ENCODE assay signal across 14 cellular contexts in genomic region chr12:109967383-109968031, GRCh38. TPM values are rescaled to one million over a fixed set of nuclear protein-coding genes. Genes with fewer than 3 reads are reported as not detected.
DNase-seq lines count a peak whose midpoint lies in the region; ATAC-seq, FAIRE-seq and TF ChIP-seq lines count a peak whose summit lies in the region.
"Had no signal": no experiment of that assay in that cellular context is flagged by ENCODE, and none has a peak within 500 bp of the region (broad histone marks: within the 10 kb centered on the region; RNA-seq: fewer than 3 reads in every experiment).

No MANE protein-coding gene starts in this region.

- peaks cover 14% of the 10 kb centered on the region for H3K4me1 Mint-ChIP-seq in activated CD8-positive, alpha-beta T cell treated with anti-CD3 and anti-CD28 coated beads for 36 hours (ENCODE audit: low read depth)

- TF ChIP-seq RAD21 in liver (IDR thresholded peaks at IDR 0.05) = peak; percentile 13 to 26

- peaks cover 0 to 9% (median 4%) of the 10 kb centered on the region in 4 donors for H3K4me1 ChIP-seq in liver (ENCODE audit: control insufficient read depth in 4 of 4, insufficient read depth in 4 of 4, low read length in 3 of 4)
- H3K4me1 ChIP-seq: body of pancreas had no signal

- POLR2A ChIA-PET in activated CD8-positive, alpha-beta T cell treated with anti-CD3 and anti-CD28 coated beads for 36 hours (lab: Charles Lee) = interaction anchor here (0.7 to 0.9 kb wide), 2 partner anchors 10 to 31 kb away, joined by 3 read pairs; partner anchors contain the start of gene ANKRD13A

- peak; percentile 42 for ATAC-seq in activated CD8-positive, alpha-beta T cell treated with anti-CD3 and anti-CD28 coated beads for 36 hours
- no peak for ATAC-seq in GM21825 (IDR thresholded peaks at IDR 0.05; ENCODE audit: unreplicated experiment)
- ATAC-seq: body of pancreas had no signal

- WGBS in liver = 46% methylated on average over 8 of the region's 8 CpGs

- no peak overlapping the region for H3K4me3 Mint-ChIP-seq in activated CD8-positive, alpha-beta T cell treated with anti-CD3 and anti-CD28 coated beads for 36 hours

- no peak for TF ChIP-seq CTCF in activated CD8-positive, alpha-beta T cell treated with anti-CD3 and anti-CD28 coated beads for 36 hours (IDR thresholded peaks at IDR 0.05)
- no peak for TF ChIP-seq CTCF in liver (IDR thresholded peaks at IDR 0.05; ENCODE audit: low read depth, low read length, missing input control)

- no peaks in the 10 kb centered on the region for H3K27me3 Mint-ChIP-seq in activated CD8-positive, alpha-beta T cell treated with anti-CD3 and anti-CD28 coated beads for 36 hours

- peak overlapping the region in 2 of 3 donors; percentile 33 to 46 for H3K4me3 ChIP-seq in liver (ENCODE audit: low read depth in 1 of 3, low read length in 3 of 3)
- H3K4me3 ChIP-seq: body of pancreas had no signal

- peak; percentile 16 for DNase-seq in A172 (ENCODE audit: low spot score)
- no peak for DNase-seq in GM18507 (ENCODE audit: extremely low spot score, insufficient read length, low read depth)
- DNase-seq in activated CD8-positive, alpha-beta T cell treated with anti-CD3 and anti-CD28 coated beads for 36 hours = peak; percentile 9
- no peak for DNase-seq in superior temporal gyrus (ENCODE audit: extremely low spot score)
- DNase-seq in cerebellum (ENCODE audit: low spot score) = no peak
- DNase-seq in cerebellar nuclear complex (lab: John Stamatoyannopoulos, UW) = no peak
- DNase-seq: body of pancreas; C1 segment of cervical spinal cord; Kasumi-1; retina; stimulated activated CD4-positive, alpha-beta T cell treated with anti-CD3 and anti-CD28 coated beads, Interleukin-4, amount 100 ng/mL, for 24 hours had no signal

- FAIRE-seq in GM18507 (lab: Jason Lieb, UNC) = peak; percentile 33
- FAIRE-seq: G401.6 had no signal

- CTCF ChIA-PET in activated CD8-positive, alpha-beta T cell treated with anti-CD3 and anti-CD28 coated beads for 36 hours (lab: Charles Lee) = interaction anchor here (0.9 to 1.4 kb wide), 5 partner anchors 9 to 464 kb away, joined by 3 to 4 read pairs (median 3); no protein-coding TSS in a partner anchor

- H3K36me3 ChIP-seq in liver (ENCODE audit: control insufficient read depth in 4 of 4, insufficient read depth in 3 of 4, low read depth in 1 of 4, low read length in 3 of 4) = peaks cover 8 to 27% (median 22%) of the 10 kb centered on the region in 4 donors

- H3K27ac ChIP-seq in liver (ENCODE audit: low read depth in 1 of 2, low read length in 2 of 2) = peak overlapping the region; percentile 90 to 91
- H3K27ac ChIP-seq: body of pancreas had no signal

- H3K9me3 Mint-ChIP-seq in activated CD8-positive, alpha-beta T cell treated with anti-CD3 and anti-CD28 coated beads for 36 hours = no peaks in the 10 kb centered on the region

- intact Hi-C loops in activated CD8-positive, alpha-beta T cell treated with anti-CD3 and anti-CD28 coated beads for 36 hours (cut with micrococcal nuclease) = no loop called here

- H3K36me3 Mint-ChIP-seq in activated CD8-positive, alpha-beta T cell treated with anti-CD3 and anti-CD28 coated beads for 36 hours (ENCODE audit: low read depth) = peaks cover 39% of the 10 kb centered on the region

- H3K27ac Mint-ChIP-seq in activated CD8-positive, alpha-beta T cell treated with anti-CD3 and anti-CD28 coated beads for 36 hours = peak overlapping the region; percentile 42

- no peaks in the 10 kb centered on the region for H3K9me3 ChIP-seq in liver (ENCODE audit: control insufficient read depth in 4 of 4, low read length in 3 of 4)
- H3K9me3 ChIP-seq: body of pancreas had no signal

- no peaks in the 10 kb centered on the region for H3K27me3 ChIP-seq in liver (ENCODE audit: control insufficient read depth in 4 of 4, insufficient read depth in 4 of 4, low read length in 3 of 4)
- H3K27me3 ChIP-seq: body of pancreas had no signal

- peak overlapping the region; percentile 58 to 70 for H3K9ac ChIP-seq in liver (ENCODE audit: low read depth in 1 of 2, low read length in 2 of 2)

TF ChIP-seq in liver, 16 proteins besides CTCF, POLR2A, EP300 and RAD21:
- TF ChIP-seq HNF4G (IDR thresholded peaks at IDR 0.05) (peak; percentile 14), REST (IDR thresholded peaks at IDR 0.05) (peak; percentile 33), HNF4A (conservative IDR thresholded peaks at IDR 0.05) (peak; percentile 64 to 77), SP1 (IDR thresholded peaks at IDR 0.05) (peak; percentile 78), JUND (IDR thresholded peaks at IDR 0.05) (no peak), TAF1 (conservative IDR thresholded peaks at IDR 0.05) (no peak), ZBTB33 (IDR thresholded peaks at IDR 0.05) (peak; percentile 16), EGR1 (IDR thresholded peaks at IDR 0.05; ENCODE audit: low read depth in 2 of 2) (no peak), NR2F2 (IDR thresholded peaks at IDR 0.05) (no peak), FOXA2 (IDR thresholded peaks at IDR 0.05) (no peak), MAX (IDR thresholded peaks at IDR 0.05) (no peak), RXRA (IDR thresholded peaks at IDR 0.05) (peak; percentile 58 to 81), FOXA1 (IDR thresholded peaks at IDR 0.05) (no peak), GABPA (IDR thresholded peaks at IDR 0.05 in 1 of 2, conservative IDR thresholded peaks at IDR 0.05 in 1 of 2) (no peak), ATF3 (IDR thresholded peaks at IDR 0.05) (no peak), YY1 (IDR thresholded peaks at IDR 0.05) (peak; percentile 38)

RNA-seq across cellular contexts. Expression of gene GIT2, which starts 28.7 kb away (rescaled TPM):
- 30.2 and 30.3 TPM in 2 replicates for total RNA-seq in A172 (2014; rRNA removed; shearing (Covaris generic))
- 10 to 100 TPM; 49.2 to 49.6 TPM for total RNA-seq in activated CD8-positive, alpha-beta T cell treated with anti-CD3 and anti-CD28 coated beads for 36 hours
- total RNA-seq in liver = 10 to 100 TPM; 22.2 to 30.4 TPM
- polyA plus RNA-seq in liver = 10 to 100 TPM in 1 of 2 donors, 1 to 10 TPM in 1; 6.7 to 11.1 TPM
- 63.5 TPM for total RNA-seq in cerebellum

RNA-seq across cellular contexts. Expression of gene ANKRD13A, which starts 31.7 kb away (rescaled TPM):
- total RNA-seq in A172 (2014; rRNA removed; shearing (Covaris generic)) = 131 and 155 TPM in 2 replicates
- total RNA-seq in activated CD8-positive, alpha-beta T cell treated with anti-CD3 and anti-CD28 coated beads for 36 hours = 10 to 100 TPM; 33.4 to 37.5 TPM
- total RNA-seq in liver = 10 to 100 TPM; 27.0 to 40.5 TPM
- polyA plus RNA-seq in liver = 10 to 100 TPM in 1 of 2 donors, 1 to 10 TPM in 1; 7.0 to 10.5 TPM
- total RNA-seq in cerebellum = 45.3 TPM

Comparison
In these comparisons a context has a peak if more than half of its experiments do, and no peak if none do; other contexts are left out.
1. DNase-seq: peak in A172 (single experiment) and activated CD8-positive, alpha-beta T cell treated with anti-CD3 and anti-CD28 coated beads for 36 hours (single experiment); none in GM18507 (single experiment), superior temporal gyrus (single experiment), cerebellum (single experiment) and cerebellar nuclear complex (0 of 2).